Comparison of ENCODE assay signal across 24 cellular contexts in the genomic region with DNA sequence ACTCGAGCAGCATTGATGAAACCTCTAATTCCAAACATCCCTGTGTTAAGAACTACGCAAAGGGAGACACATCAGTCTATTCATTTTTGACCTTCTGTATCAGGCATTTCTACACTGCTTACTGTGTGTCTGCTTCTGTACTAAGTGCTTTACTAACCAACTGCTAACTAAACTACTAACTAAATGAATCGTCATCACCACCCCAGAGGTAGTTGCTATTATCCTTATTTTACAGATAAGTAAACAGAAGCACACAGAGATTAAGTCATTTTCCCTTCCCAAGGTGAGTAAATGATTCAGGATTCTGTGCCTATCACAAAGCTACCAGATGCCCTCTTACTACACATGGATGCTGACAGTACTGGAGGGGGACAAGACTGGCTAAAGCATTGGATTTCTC.
DNase-seq lines count a peak whose midpoint lies in the region; ATAC-seq and TF ChIP-seq lines count a peak whose summit lies in the region.
"Had no signal": no experiment of that assay in that cellular context is flagged by ENCODE, and none has a peak within 500 bp of the region (broad histone marks: within the 10 kb centered on the region; RNA-seq: fewer than 3 reads in every experiment).

No MANE protein-coding gene starts in this region.

- H3K9me3 Mint-ChIP-seq in endodermal cell = no peaks in the 10 kb centered on the region
- H3K9me3 Mint-ChIP-seq: HFFc6 had no signal

- no peak overlapping the region for H4K8ac ChIP-seq in neuronal stem cell (ENCODE audit: low read depth, low read length)

- H3K27ac ChIP-seq in HEK293 (ENCODE audit: extremely low read depth, low read depth, low read length) (no peak overlapping the region), endodermal cell (ENCODE audit: low read depth, low read length) (peak overlapping the region; percentile 91), neuronal stem cell (replicated peaks; ENCODE audit: low read length) (no peak overlapping the region)
- H3K27ac ChIP-seq: A549; BLaER1 treated with 17β-estradiol and CSF1 and Interleukin-3, amounts not matched to agents 10 nM and 100 nM; GM23248 had no signal

- no peaks in the 10 kb centered on the region for H3K36me3 Mint-ChIP-seq in endodermal cell (ENCODE audit: low read depth)
- H3K36me3 Mint-ChIP-seq: CD14-positive monocyte; CD4-positive, alpha-beta memory T cell had no signal

- CTCF ChIA-PET in HEK293 (lab: Yijun Ruan, JAX) = interaction anchor here (1.2 kb wide), 1 partner anchor 8 kb away, joined by 3 read pairs; no protein-coding TSS in a partner anchor

- H3K27me3 Mint-ChIP-seq in endodermal cell (ENCODE audit: insufficient read depth) = peaks cover 35% of the 10 kb centered on the region

- H2BK120ac ChIP-seq in neuronal stem cell (ENCODE audit: low read depth, low read length) = no peak overlapping the region

- no peak overlapping the region for H3K9ac ChIP-seq in endodermal cell (ENCODE audit: extremely low read depth, low read length, poor library complexity, severe bottlenecking)
- H3K9ac ChIP-seq in neuronal stem cell (ENCODE audit: low read depth, low read length, poor library complexity) = no peak overlapping the region
- H3K9ac ChIP-seq: BLaER1 treated with 17β-estradiol and CSF1 and Interleukin-3, amounts not matched to agents 10 nM and 100 nM; GM23248 had no signal

- H3K36me3 ChIP-seq in HEK293 (ENCODE audit: control insufficient read depth in 2 of 2, insufficient read depth in 1 of 2, low read length in 2 of 2) = no peaks in the 10 kb centered on the region
- no peaks in the 10 kb centered on the region for H3K36me3 ChIP-seq in endodermal cell (ENCODE audit: control insufficient read depth, insufficient read depth, low read length)
- no peaks in the 10 kb centered on the region for H3K36me3 ChIP-seq in neuronal stem cell (replicated peaks in 1 of 2; ENCODE audit: control insufficient read depth in 2 of 2, insufficient read depth in 2 of 2, low read length in 2 of 2)
- H3K36me3 ChIP-seq: BE2C; BLaER1 treated with 17β-estradiol and CSF1 and Interleukin-3, amounts not matched to agents 10 nM and 100 nM had no signal

- no peak overlapping the region for H2AK5ac ChIP-seq in neuronal stem cell (ENCODE audit: low read depth, low read length)

- no peak for TF ChIP-seq CTCF in HEK293 (tag by site-specific recombination; IDR thresholded peaks at IDR 0.05)
- no peak for TF ChIP-seq CTCF in endodermal cell (conservative IDR thresholded peaks at IDR 0.05)

- H3K4me1 ChIP-seq in HEK293 (ENCODE audit: control insufficient read depth, insufficient read depth, low read length) = no peaks in the 10 kb centered on the region
- peaks cover 17% of the 10 kb centered on the region for H3K4me1 ChIP-seq in endodermal cell (ENCODE audit: control insufficient read depth, insufficient read depth, low read length)
- H3K4me1 ChIP-seq in neuronal stem cell (ENCODE audit: control insufficient read depth in 2 of 2, insufficient read depth in 1 of 2, low read depth in 1 of 2, low read length in 2 of 2) = peaks cover 4 to 25% of the 10 kb centered on the region in 2 donors
- H3K4me1 ChIP-seq: A549 had no signal

- no peak overlapping the region for H2BK5ac ChIP-seq in neuronal stem cell (ENCODE audit: low read length)

- H3K4me3 Mint-ChIP-seq in endodermal cell = no peak overlapping the region
- H3K4me3 Mint-ChIP-seq: CD14-positive monocyte; CD4-positive, alpha-beta memory T cell; HFFc6 had no signal

- H3K18ac ChIP-seq in neuronal stem cell (ENCODE audit: low read length) = no peak overlapping the region

- no peak overlapping the region for H2BK12ac ChIP-seq in neuronal stem cell (ENCODE audit: low read length)

- H3K9me3 ChIP-seq in HEK293 (ENCODE audit: control insufficient read depth, insufficient read depth, low read depth, low read length) (no peaks in the 10 kb centered on the region), endodermal cell (ENCODE audit: control insufficient read depth, low read length) (peaks cover 11% of the 10 kb centered on the region), neuronal stem cell (replicated peaks in 1 of 2; ENCODE audit: control insufficient read depth in 2 of 2, insufficient read depth in 1 of 2, low read depth in 1 of 2, low read length in 2 of 2) (peaks cover 0 to 3% of the 10 kb centered on the region in 2 donors)
- H3K9me3 ChIP-seq: A549; BE2C; BLaER1 treated with 17β-estradiol and CSF1 and Interleukin-3, amounts not matched to agents 10 nM and 100 nM had no signal

- no peak overlapping the region for H3K4me3 ChIP-seq in HEK293 (ENCODE audit: low read depth, low read length)
- H3K4me3 ChIP-seq in endodermal cell (ENCODE audit: low read length) = no peak overlapping the region
- no peak overlapping the region for H3K4me3 ChIP-seq in neuronal stem cell (ENCODE audit: low read length in 2 of 2)
- H3K4me3 ChIP-seq: A549; BLaER1 treated with 17β-estradiol and CSF1 and Interleukin-3, amounts not matched to agents 10 nM and 100 nM; GM23248 had no signal

- ATAC-seq in HG03521 (IDR thresholded peaks at IDR 0.05; ENCODE audit: unreplicated experiment) = no peak
- ATAC-seq in HG03196 (IDR thresholded peaks at IDR 0.05; ENCODE audit: unreplicated experiment) = no peak
- ATAC-seq in HG03039 (IDR thresholded peaks at IDR 0.05; ENCODE audit: unreplicated experiment) = no peak
- ATAC-seq: A549, HCT116 had no signal

- 81 to 92% methylated on average over 3 of the region's 3 CpGs for WGBS in endodermal cell (ENCODE audit: insufficient coverage in 1 of 2, insufficient read length in 1 of 2), 2 experiments
- WGBS in neuronal stem cell (ENCODE audit: extremely low coverage in 2 of 2, insufficient read length in 2 of 2, insufficient replicate concordance in 1 of 2), 2 donors = no CpG with 5 or more reads among the region's 3 CpGs

- peak overlapping the region; percentile 86 for H2AFZ ChIP-seq in neuronal stem cell (ENCODE audit: low read length)
- H2AFZ ChIP-seq: GM23248 had no signal

- peaks cover 47% of the 10 kb centered on the region for H3K27me3 ChIP-seq in endodermal cell (ENCODE audit: control insufficient read depth, insufficient read depth, low read length, poor library complexity, severe bottlenecking)
- no peaks in the 10 kb centered on the region for H3K27me3 ChIP-seq in neuronal stem cell (ENCODE audit: control insufficient read depth in 3 of 3, insufficient read depth in 3 of 3, low read depth in 1 of 3, low read length in 3 of 3)
- H3K27me3 ChIP-seq: BE2C; BLaER1 treated with 17β-estradiol and CSF1 and Interleukin-3, amounts not matched to agents 10 nM and 100 nM had no signal

- peaks cover 33% of the 10 kb centered on the region for H3K4me1 Mint-ChIP-seq in endodermal cell
- H3K4me1 Mint-ChIP-seq: CD14-positive monocyte; CD4-positive, alpha-beta memory T cell had no signal

- no peak overlapping the region for H3K14ac ChIP-seq in neuronal stem cell (ENCODE audit: low read length)

- no peaks in the 10 kb centered on the region for H3K79me1 ChIP-seq in neuronal stem cell (ENCODE audit: low read depth, low read length)

- H3K4me2 ChIP-seq in neuronal stem cell (ENCODE audit: insufficient read depth, low read length, poor library complexity, severe bottlenecking) = no peak overlapping the region
- H3K4me2 ChIP-seq: A549; BLaER1 treated with 17β-estradiol and CSF1 and Interleukin-3, amounts not matched to agents 10 nM and 100 nM had no signal

- H3K27ac Mint-ChIP-seq in endodermal cell = no peak overlapping the region
- H3K27ac Mint-ChIP-seq: CD14-positive monocyte, HFFc6 had no signal

- POLR2A ChIA-PET in HEK293 (lab: Yijun Ruan, JAX) = no interaction called here

- DNase-seq in endodermal cell = no peak
- DNase-seq in neuronal stem cell (ENCODE audit: low spot score) = no peak
- DNase-seq in hypothalamus (lab: John Stamatoyannopoulos, UW) = no peak
- DNase-seq: 8988T; ACHN; AML-193; BE2C; Calu3; CD4-positive, alpha-beta memory T cell; COR-L47; DMS53; DMS79 treated with DMSO at 0.1 percent for 48 hours; GF-D8; GM23248; H7; HFFc6 had no signal

- no peak overlapping the region for H4K91ac ChIP-seq in neuronal stem cell (ENCODE audit: low read depth, low read length, poor library complexity)

- no peak overlapping the region for H3K23ac ChIP-seq in neuronal stem cell (ENCODE audit: low read depth, low read length, poor library complexity)

- no peak overlapping the region for H2BK15ac ChIP-seq in neuronal stem cell (ENCODE audit: low read length)

- no peak overlapping the region for H3K4ac ChIP-seq in neuronal stem cell (ENCODE audit: low read length)

TF ChIP-seq in HEK293, 187 proteins besides CTCF, POLR2A, EP300 and RAD21:
- TF ChIP-seq ZNF664 (tag by site-specific recombination; IDR thresholded peaks at IDR 0.05) (peak; percentile 78; the same call in 1 of the 2 replicates), KLF16 (tag by site-specific recombination; IDR thresholded peaks at IDR 0.05) (no peak), FEZF1 (tag by site-specific recombination; IDR thresholded peaks at IDR 0.05) (no peak)
- TF ChIP-seq, protein P1, sequence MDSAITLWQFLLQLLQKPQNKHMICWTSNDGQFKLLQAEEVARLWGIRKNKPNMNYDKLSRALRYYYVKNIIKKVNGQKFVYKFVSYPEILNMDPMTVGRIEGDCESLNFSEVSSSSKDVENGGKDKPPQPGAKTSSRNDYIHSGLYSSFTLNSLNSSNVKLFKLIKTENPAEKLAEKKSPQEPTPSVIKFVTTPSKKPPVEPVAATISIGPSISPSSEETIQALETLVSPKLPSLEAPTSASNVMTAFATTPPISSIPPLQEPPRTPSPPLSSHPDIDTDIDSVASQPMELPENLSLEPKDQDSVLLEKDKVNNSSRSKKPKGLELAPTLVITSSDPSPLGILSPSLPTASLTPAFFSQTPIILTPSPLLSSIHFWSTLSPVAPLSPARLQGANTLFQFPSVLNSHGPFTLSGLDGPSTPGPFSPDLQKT (IDR thresholded peaks at IDR 0.05; ENCODE audit: borderline replicate concordance, low read depth, low read length) = no peak
